Comparison of ENCODE assay signal across 8 cellular contexts in genomic region chr13:52726258-52726657, GRCh38. TPM values are rescaled to one million over a fixed set of nuclear protein-coding genes. Genes with fewer than 3 reads are reported as not detected.
"Had no signal": no experiment of that assay in that cellular context is flagged by ENCODE, and none has a peak within 500 bp of the region (broad histone marks: within the 10 kb centered on the region; RNA-seq: fewer than 3 reads in every experiment).

No MANE protein-coding gene starts in this region.

- DNase-seq: GDM1, GF-D8 had no signal

- FAIRE-seq: G401.6, GM12891, GM12892, GM18507, GM19239 had no signal

RNA-seq across cellular contexts. Expression of gene CNMD, which starts 13.4 kb away (rescaled TPM):
- total RNA-seq: G401 had no signal
